20 cellular contexts compared by ENCODE assay signal in the genomic region with DNA sequence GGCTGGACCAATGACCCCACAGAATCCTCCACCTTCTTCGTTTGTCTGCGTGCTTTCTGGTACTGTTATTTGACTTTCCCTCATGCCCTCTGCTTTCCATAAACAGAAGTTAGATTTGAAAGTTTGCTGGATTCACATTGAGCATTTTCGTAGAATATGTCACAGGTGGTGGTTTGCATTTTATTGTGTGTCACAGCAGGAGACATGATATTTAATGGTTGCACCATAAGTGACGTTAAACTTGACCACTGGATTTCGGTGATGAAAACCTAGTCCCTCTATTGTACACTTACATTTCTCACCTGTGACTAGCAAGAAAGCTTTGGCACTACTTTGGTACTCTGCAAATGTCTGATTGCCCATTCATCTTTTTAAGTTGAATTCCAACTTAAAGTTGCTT.
"Had no signal": no experiment of that assay in that cellular context is flagged by ENCODE, and none has a peak within 500 bp of the region (broad histone marks: within the 10 kb centered on the region; RNA-seq: fewer than 3 reads in every experiment).

No MANE protein-coding gene starts in this region.

- H3K9me3 Mint-ChIP-seq: dendritic cell treated with granulocyte-macrophage colony-stimulating factor and Interleukin-4, amounts not matched to agents 40 ng/mL and 50 ng/mL, for 4 days; effector memory CD8-positive, alpha-beta T cell; endodermal cell had no signal

- DNase-seq: colonic mucosa; cortex of kidney; dermis blood vessel endothelial cell; dorsolateral prefrontal cortex; effector CD4-positive, alpha-beta T cell; effector CD8-positive, alpha-beta T cell; effector memory CD4-positive, alpha-beta T cell; effector memory CD8-positive, alpha-beta T cell; endodermal cell; erythroblast; esophagus squamous epithelium; foreskin fibroblast; foreskin keratinocyte; foreskin melanocyte; gastrocnemius medialis; glutamatergic neuron; head of caudate nucleus; heart left ventricle; heart right ventricle had no signal

- H3K4me3 Mint-ChIP-seq: dendritic cell treated with granulocyte-macrophage colony-stimulating factor and Interleukin-4, amounts not matched to agents 40 ng/mL and 50 ng/mL, for 4 days; effector memory CD8-positive, alpha-beta T cell; endodermal cell had no signal

- H3K27ac Mint-ChIP-seq: dendritic cell treated with granulocyte-macrophage colony-stimulating factor and Interleukin-4, amounts not matched to agents 40 ng/mL and 50 ng/mL, for 4 days; effector memory CD8-positive, alpha-beta T cell; endodermal cell had no signal

- H3K4me1 Mint-ChIP-seq: endodermal cell had no signal
